In genomic region chr14:99752486-99753121, GRCh38 we compare ENCODE assay signal across 1 cellular context.
TF ChIP-seq lines count a peak whose summit lies in the region.

No MANE protein-coding gene starts in this region.

TF ChIP-seq in IMR-90, 13 proteins besides CTCF, POLR2A, EP300 and RAD21 (continued from another document):
- no peak for TF ChIP-seq MXI1 (IDR thresholded peaks at IDR 0.05; ENCODE audit: borderline replicate concordance, low read depth, low read length)
- TF ChIP-seq CHD1 (IDR thresholded peaks at IDR 0.05; ENCODE audit: low read depth, low read length) = no peak
